In the genomic region with DNA sequence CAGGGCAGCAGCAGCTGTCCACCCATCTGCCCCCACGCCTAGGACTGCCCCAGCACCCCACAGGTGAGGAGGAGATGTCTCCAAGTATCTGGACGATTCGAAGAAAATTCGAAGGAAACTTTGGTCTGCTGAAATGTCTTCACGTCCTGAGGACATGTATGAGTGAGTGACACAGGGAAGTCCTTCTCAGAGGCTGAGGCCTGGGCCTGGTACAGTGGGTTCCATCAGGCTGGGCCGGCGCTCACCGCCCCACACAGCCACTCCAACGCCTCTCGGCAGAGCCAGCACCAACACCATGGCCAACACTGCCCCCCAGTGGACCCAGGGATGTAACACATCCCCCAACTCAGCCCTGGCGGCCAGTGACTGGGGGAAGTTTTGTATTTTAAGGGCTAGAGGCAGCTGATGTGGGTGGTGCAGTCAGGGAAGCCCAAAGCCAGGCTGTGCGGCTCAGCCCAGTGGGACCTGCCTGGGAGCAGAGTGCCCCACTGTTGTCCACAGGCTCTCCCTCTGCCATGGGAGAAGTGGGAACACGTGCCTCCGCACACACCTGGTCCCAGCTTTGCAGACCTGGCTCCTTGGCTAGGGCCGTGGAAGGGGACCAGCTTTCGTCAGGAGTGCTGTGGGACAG, we compare ENCODE assay signal across 9 cellular contexts. TPM values are rescaled to one million over a fixed set of nuclear protein-coding genes. Genes with fewer than 3 reads are reported as not detected.
DNase-seq lines count a peak whose midpoint lies in the region; ATAC-seq, FAIRE-seq and TF ChIP-seq lines count a peak whose summit lies in the region.
"Had no signal": no experiment of that assay in that cellular context is flagged by ENCODE, and none has a peak within 500 bp of the region (broad histone marks: within the 10 kb centered on the region; RNA-seq: fewer than 3 reads in every experiment).

No MANE protein-coding gene starts in this region.

- no peak for TF ChIP-seq EP300 in suprapubic skin (IDR thresholded peaks at IDR 0.05)

- ATAC-seq in GM18868 (IDR thresholded peaks at IDR 0.05; ENCODE audit: unreplicated experiment): no peak

- 27% methylated on average over 12 of the region's 16 CpGs for WGBS in suprapubic skin

- no peak for TF ChIP-seq POLR2A in suprapubic skin (IDR thresholded peaks at IDR 0.05)

- H3K4me1 ChIP-seq in suprapubic skin: peaks cover 26% of the 10 kb centered on the region

- FAIRE-seq in RCC 7860 (lab: Jason Lieb, UNC): no peak

- H3K27ac ChIP-seq in suprapubic skin: peak overlapping the region; percentile 86
- H3K27ac ChIP-seq: epithelial cell of prostate had no signal

- no peaks in the 10 kb centered on the region for H3K27me3 ChIP-seq in suprapubic skin

- DNase-seq in ELF-1 (ENCODE audit: low read depth, low spot score) (peak; percentile 95), HUDEP-2 (lab: John Stamatoyannopoulos, UW; ENCODE audit: unreplicated experiment in 76 of 76) (peak in 71 of 76 experiments; percentile 2 to 88 (median 69)), RCC 7860 (ENCODE audit: low spot score) (peak; percentile 39), activated T-helper 1 cell treated with Interleukin-2 at 50 U/mL for 16 hours (ENCODE audit: low read depth) (peak; percentile 71), fibroblast of villous mesenchyme (ENCODE audit: low read depth) (peak; percentile 72), occipital lobe (lab: John Stamatoyannopoulos, UW) (peak; percentile 65), suprapubic skin (ENCODE audit: low spot score in 2 of 2) (peak; percentile 84 to 91)

- peak; percentile 92 for TF ChIP-seq CTCF in fibroblast of villous mesenchyme (IDR thresholded peaks at IDR 0.05; ENCODE audit: insufficient read depth, low read depth, low read length)
- TF ChIP-seq CTCF in suprapubic skin (IDR thresholded peaks at IDR 0.05): peak; percentile 83 to 92

- H3K4me3 ChIP-seq in fibroblast of villous mesenchyme (ENCODE audit: low read depth, low read length) (no peak overlapping the region), suprapubic skin (no peak overlapping the region)

- no peaks in the 10 kb centered on the region for H3K9me3 ChIP-seq in suprapubic skin

- peaks cover 13% of the 10 kb centered on the region for H3K36me3 ChIP-seq in suprapubic skin

RNA-seq across cellular contexts. Expression of a gene that starts 55.8 kb away (rescaled TPM):
- 274 and 280 TPM in 2 replicates for total RNA-seq in fibroblast of villous mesenchyme
- 84.1 TPM for total RNA-seq in occipital lobe
- total RNA-seq in suprapubic skin: 100 to 1,000 TPM; 278 to 464 (median 359) TPM

RNA-seq across cellular contexts. Expression of a gene that starts 58.8 kb away (rescaled TPM):
- total RNA-seq in fibroblast of villous mesenchyme: 19.9 and 20.6 TPM in 2 replicates
- 18.6 TPM for total RNA-seq in occipital lobe
- total RNA-seq in suprapubic skin: 10 to 100 TPM; 16.1 to 29.8 (median 20.3) TPM

Comparison
In these comparisons a context has a peak if more than half of its experiments do, and no peak if none do; other contexts are left out.
1. DNase-seq: peak in every context shown above with its lines; median percentile 95 in ELF-1; 88 in suprapubic skin; 72 in fibroblast of villous mesenchyme; 71 in activated T-helper 1 cell treated with Interleukin-2 at 50 U/mL for 16 hours; 69 in HUDEP-2; 65 in occipital lobe; 39 in RCC 7860.